In the genomic region with DNA sequence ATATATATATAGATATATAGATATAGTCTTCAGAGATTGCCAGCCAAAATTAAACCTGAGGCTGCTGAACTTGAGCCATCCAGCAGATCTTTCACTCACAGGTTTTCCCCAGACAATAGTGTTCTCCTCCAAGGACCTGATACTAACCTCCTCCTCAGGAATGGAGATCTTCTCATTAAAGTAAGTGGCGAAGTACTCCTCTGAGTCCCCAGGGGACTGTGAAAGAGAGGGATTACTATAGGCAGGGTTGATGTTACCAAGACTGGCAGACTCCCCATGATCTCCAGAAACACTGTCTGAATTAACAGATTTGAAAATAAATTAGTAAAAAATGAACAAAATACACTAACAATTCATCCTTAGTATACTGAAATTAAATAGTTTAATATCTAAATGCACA, we compare ENCODE assay signal across 22 cellular contexts. TPM values are rescaled to one million over a fixed set of nuclear protein-coding genes. Genes with fewer than 3 reads are reported as not detected.
DNase-seq lines count a peak whose midpoint lies in the region; ATAC-seq and TF ChIP-seq lines count a peak whose summit lies in the region.
"Had no signal": no experiment of that assay in that cellular context is flagged by ENCODE, and none has a peak within 500 bp of the region (broad histone marks: within the 10 kb centered on the region; RNA-seq: fewer than 3 reads in every experiment).

No MANE protein-coding gene starts in this region.

- no peaks in the 10 kb centered on the region for H3K27me3 Mint-ChIP-seq in naive thymus-derived CD8-positive, alpha-beta T cell
- H3K27me3 Mint-ChIP-seq: activated CD8-positive, alpha-beta memory T cell treated with anti-CD3 and anti-CD28 coated beads, Interleukin-2, amount 10 ng/mL, durations not matched to agents 7 days and 5 days; IgD-negative memory B cell had no signal

- ATAC-seq in naive thymus-derived CD8-positive, alpha-beta T cell = no peak
- ATAC-seq in GM21381 (IDR thresholded peaks at IDR 0.05; ENCODE audit: unreplicated experiment) (no peak), GM19328 (IDR thresholded peaks at IDR 0.05; ENCODE audit: unreplicated experiment) (no peak)

- peaks cover 0 to 49% (median 3%) of the 10 kb centered on the region in 3 donors for H3K36me3 Mint-ChIP-seq in naive thymus-derived CD8-positive, alpha-beta T cell

- H3K27ac Mint-ChIP-seq in naive thymus-derived CD8-positive, alpha-beta T cell = peak overlapping the region in 6 of 10 donors; percentile 13 to 91 (median 46)
- H3K27ac Mint-ChIP-seq: activated CD8-positive, alpha-beta memory T cell treated with anti-CD3 and anti-CD28 coated beads, Interleukin-2, amount 10 ng/mL, durations not matched to agents 7 days and 5 days had no signal

- DNase-seq in NCI-H2171 treated with DMSO at 0.1 percent for 48 hours (lab: John Stamatoyannopoulos, UW) (peak; percentile 26), NCI-H2171 (lab: John Stamatoyannopoulos, UW) (no peak), adrenal gland (no peak), testis (no peak), HUDEP-2 (lab: John Stamatoyannopoulos, UW; ENCODE audit: unreplicated experiment in 76 of 76) (no peak)
- no peak for DNase-seq in naive thymus-derived CD8-positive, alpha-beta T cell
- DNase-seq: mammary epithelial cell, NCI-H2029 treated with DMSO at 0.1 percent for 48 hours, NCI-H69, nephron progenitor cell, PC-9, retina had no signal

- peak overlapping the region in 1 of 4 donors; percentile 4 for H3K4me3 ChIP-seq in adrenal gland
- H3K4me3 ChIP-seq in testis = no peak overlapping the region
- H3K4me3 ChIP-seq: PC-9, tibial artery had no signal

- H3K4me1 ChIP-seq in adrenal gland (replicated peaks in 1 of 2) (peaks cover 10 to 37% of the 10 kb centered on the region in 2 donors), testis (peaks cover 22% of the 10 kb centered on the region)

- peaks cover 12 to 55% (median 36%) of the 10 kb centered on the region in 4 donors for H3K4me1 Mint-ChIP-seq in naive thymus-derived CD8-positive, alpha-beta T cell

- TF ChIP-seq CTCF in adrenal gland (IDR thresholded peaks at IDR 0.05) (no peak), testis (IDR thresholded peaks at IDR 0.05) (no peak)

- intact Hi-C loops in adrenal gland (cut with DNase I) = no loop called here
- intact Hi-C loops in testis (cut with DNase I; ENCODE audit: low total_unique reads) = no loop called here

- TF ChIP-seq POLR2A in adrenal gland (IDR thresholded peaks at IDR 0.05) = no peak
- TF ChIP-seq POLR2A in testis (IDR thresholded peaks at IDR 0.05) = no peak

- H3K27ac ChIP-seq in adrenal gland = peak overlapping the region in 3 of 5 donors; percentile 56 to 79 (median 60)
- H3K27ac ChIP-seq in testis = peak overlapping the region; percentile 81 to 84
- H3K27ac ChIP-seq: 22Rv1, tibial artery had no signal

- H3K9me3 Mint-ChIP-seq in naive thymus-derived CD8-positive, alpha-beta T cell = no peaks in the 10 kb centered on the region
- H3K9me3 Mint-ChIP-seq: IgD-negative memory B cell, nephron progenitor cell had no signal

- WGBS in adrenal gland, 4 donors = 80 to 100% (median 87%) methylated on average over 1 of the region's 1 CpG
- WGBS in testis, 2 donors = 71 to 85% methylated on average over 1 of the region's 1 CpG

- H3K27me3 ChIP-seq in adrenal gland (no peaks in the 10 kb centered on the region), testis (no peaks in the 10 kb centered on the region)
- H3K27me3 ChIP-seq: esophagus muscularis mucosa, tibial artery had no signal

- peaks cover 0 to 26% of the 10 kb centered on the region in 2 donors for H3K36me3 ChIP-seq in adrenal gland (replicated peaks in 1 of 2)
- no peaks in the 10 kb centered on the region for H3K36me3 ChIP-seq in testis (ENCODE audit: low read depth, missing control alignments)

- POLR2A ChIA-PET in naive thymus-derived CD8-positive, alpha-beta T cell (lab: Charles Lee) = interaction anchor here (0.6 to 3.1 kb wide), 3 partner anchors 18 to 73 kb away, joined by 3 to 23 read pairs (median 3); partner anchors contain the start of gene SLC11A2

- no peaks in the 10 kb centered on the region for H3K9me3 ChIP-seq in adrenal gland (replicated peaks in 1 of 3)
- H3K9me3 ChIP-seq in testis = no peaks in the 10 kb centered on the region
- H3K9me3 ChIP-seq: esophagus muscularis mucosa, tibial artery had no signal

- peak overlapping the region in 2 of 10 donors; percentile 26 to 77 for H3K4me3 Mint-ChIP-seq in naive thymus-derived CD8-positive, alpha-beta T cell
- H3K4me3 Mint-ChIP-seq: IgD-negative memory B cell, nephron progenitor cell had no signal

RNA-seq across cellular contexts. Expression of gene SLC11A2, which starts 17.9 kb away (rescaled TPM):
- total RNA-seq in adrenal gland = 10 to 100 TPM; 40.6 to 82.2 (median 60.8) TPM
- 10 to 100 TPM; 21.7 to 33.2 (median 21.8) TPM for polyA plus RNA-seq in adrenal gland
- total RNA-seq in naive thymus-derived CD8-positive, alpha-beta T cell = 10 to 100 TPM; 66.0 to 70.2 TPM
- polyA plus RNA-seq in naive thymus-derived CD8-positive, alpha-beta T cell = 10 to 100 TPM in 1 of 3 donors, 1 to 10 TPM in 2; 6.9 to 17.2 (median 9.0) TPM
- total RNA-seq in testis = 10 to 100 TPM; 63.4 to 66.5 TPM
- 42.9 TPM for polyA plus RNA-seq in testis (ENCODE audit: insufficient read depth, low read depth, low replicate concordance)

RNA-seq across cellular contexts. Expression of gene LETMD1, which starts 39.8 kb away (rescaled TPM):
- total RNA-seq in adrenal gland (100 to 1,000 TPM in 2 of 8 donors, 10 to 100 TPM in 6; 37.7 to 122 (median 79.3) TPM), testis (10 to 100 TPM; 72.7 to 75.3 TPM)
- polyA plus RNA-seq in adrenal gland (10 to 100 TPM; 59.0 to 69.9 (median 59.1) TPM), testis (ENCODE audit: insufficient read depth, low read depth, low replicate concordance) (61.2 TPM)
- 10 to 100 TPM; 88.4 to 91.2 TPM for total RNA-seq in naive thymus-derived CD8-positive, alpha-beta T cell
- 10 to 100 TPM; 30.1 to 36.3 (median 30.9) TPM for polyA plus RNA-seq in naive thymus-derived CD8-positive, alpha-beta T cell

RNA-seq across cellular contexts. Expression of gene HIGD1C, which starts 56.0 kb away (rescaled TPM):
- total RNA-seq in adrenal gland (not detected), testis (not detected)
- polyA plus RNA-seq in adrenal gland (not detected), testis (ENCODE audit: insufficient read depth, low read depth, low replicate concordance) (3.4 TPM)
- total RNA-seq in naive thymus-derived CD8-positive, alpha-beta T cell = not detected
- not detected for polyA plus RNA-seq in naive thymus-derived CD8-positive, alpha-beta T cell
- total RNA-seq: activated CD8-positive, alpha-beta memory T cell treated with anti-CD3 and anti-CD28 coated beads, Interleukin-2, amount 10 ng/mL, durations not matched to agents 7 days and 5 days; esophagus muscularis mucosa; glomerular endothelial cell; mammary epithelial cell; PC-9; SK-MEL-5 had no signal
- polyA plus RNA-seq: BJ, mammary epithelial cell had no signal
